ENCODE assay signal across 12 cellular contexts in genomic region chr6:139981066-139981624, GRCh38.
DNase-seq lines count a peak whose midpoint lies in the region; ATAC-seq, FAIRE-seq and TF ChIP-seq lines count a peak whose summit lies in the region.
"Had no signal": no experiment of that assay in that cellular context is flagged by ENCODE, and none has a peak within 500 bp of the region (broad histone marks: within the 10 kb centered on the region; RNA-seq: fewer than 3 reads in every experiment).

No MANE protein-coding gene starts in this region.

- no peaks in the 10 kb centered on the region for H3K27me3 Mint-ChIP-seq in neural progenitor cell (ENCODE audit: insufficient read depth, low read depth)

- no peak overlapping the region for H3K4me3 Mint-ChIP-seq in neural progenitor cell
- H3K4me3 Mint-ChIP-seq: activated T-cell treated with anti-CD3 and anti-CD28 coated beads, Interleukin-2, amount 50 U/mL, for 4 hours had no signal

- peak overlapping the region; percentile 95 for H3K27ac Mint-ChIP-seq in neural progenitor cell

- FAIRE-seq in A549 (lab: Jason Lieb, UNC), result no peak
- no peak for FAIRE-seq in bronchial epithelial cell (lab: Jason Lieb, UNC)

- TF ChIP-seq POLR2A in A549 (IDR thresholded peaks at IDR 0.05; ENCODE audit: low read length), result no peak

- 86% methylated on average over 1 of the region's 1 CpG for WGBS in A549 (ENCODE audit: missing lambda C conversion rate)

- H3K27me3 ChIP-seq in bronchial epithelial cell (ENCODE audit: control insufficient read depth, insufficient read depth, low read length) (no peaks in the 10 kb centered on the region), neural progenitor cell (no peaks in the 10 kb centered on the region)
- H3K27me3 ChIP-seq: upper lobe of left lung had no signal

- H3K4me3 ChIP-seq in A549 (no peak overlapping the region), bronchial epithelial cell (ENCODE audit: low read depth, low read length) (no peak overlapping the region), neural progenitor cell (no peak overlapping the region)
- H3K4me3 ChIP-seq: upper lobe of left lung had no signal

- no peak overlapping the region for H3K9ac ChIP-seq in neural progenitor cell

- H2AFZ ChIP-seq in neural progenitor cell (replicated peaks), result no peak overlapping the region

- H3K9me3 ChIP-seq in A549, result no peaks in the 10 kb centered on the region
- no peaks in the 10 kb centered on the region for H3K9me3 ChIP-seq in neural progenitor cell (ENCODE audit: low read depth)
- H3K9me3 ChIP-seq: upper lobe of left lung had no signal

- no peaks in the 10 kb centered on the region for H4K20me1 ChIP-seq in neural progenitor cell (ENCODE audit: low read depth)

- H3K4me2 ChIP-seq in A549 (peak overlapping the region; percentile 60), neural progenitor cell (peak overlapping the region; percentile 42)

- H3K36me3 ChIP-seq in bronchial epithelial cell (ENCODE audit: control insufficient read depth, insufficient read depth, low read length) (no peaks in the 10 kb centered on the region), neural progenitor cell (no peaks in the 10 kb centered on the region)
- H3K36me3 ChIP-seq: upper lobe of left lung had no signal

- CTCF ChIA-PET in A549 (lab: Yijun Ruan, JAX), result no interaction called here

- ATAC-seq in A549, result peak in 1 of 2 experiments; percentile 24; a peak in 1 of 6 replicates
- ATAC-seq: activated T-cell treated with anti-CD3 and anti-CD28 coated beads, Interleukin-2, amount 50 U/mL, for 4 hours had no signal

- H3K36me3 Mint-ChIP-seq in neural progenitor cell, result peaks cover 10% of the 10 kb centered on the region

- H3K4me1 ChIP-seq in A549 (peaks cover 63% of the 10 kb centered on the region), neural progenitor cell (peaks cover 46% of the 10 kb centered on the region)

- peaks cover 61% of the 10 kb centered on the region for H3K4me1 Mint-ChIP-seq in neural progenitor cell

- H3K79me2 ChIP-seq in neural progenitor cell (ENCODE audit: low read depth), result no peaks in the 10 kb centered on the region

- DNase-seq in A549 (ENCODE audit: low read depth in 1 of 2, low spot score in 1 of 2) (no peak), LHCN-M2 (ENCODE audit: low read depth) (peak; percentile 31), bronchial epithelial cell (ENCODE audit: low read depth) (peak; percentile 5), neural progenitor cell (ENCODE audit: low spot score) (no peak), hypothalamus (lab: John Stamatoyannopoulos, UW) (no peak), HT-29 (ENCODE audit: low spot score) (no peak), SIG-M5 (lab: John Stamatoyannopoulos, UW) (no peak), medulla oblongata (ENCODE audit: extremely low spot score) (no peak)
- DNase-seq: activated T-cell treated with anti-CD3 and anti-CD28 coated beads, Interleukin-2, amount 50 U/mL, for 4 hours; aorta; Kasumi-1 had no signal

- no peak for TF ChIP-seq EP300 in A549 (IDR thresholded peaks at IDR 0.05)

- peaks cover 19% of the 10 kb centered on the region for H3F3A ChIP-seq in neural progenitor cell (ENCODE audit: low read depth)

- no peak for TF ChIP-seq RAD21 in A549 (conservative IDR thresholded peaks at IDR 0.05 in 1 of 2, IDR thresholded peaks at IDR 0.05 in 1 of 2)

- POLR2A ChIA-PET in A549 (lab: Yijun Ruan, JAX), result interaction anchor here (1.3 kb wide), 1 partner anchor 607 kb away, joined by 5 read pairs; the partner anchor contains the start of gene CITED2

- peaks cover 10% of the 10 kb centered on the region for H3K9me3 Mint-ChIP-seq in neural progenitor cell
- H3K9me3 Mint-ChIP-seq: activated T-cell treated with anti-CD3 and anti-CD28 coated beads, Interleukin-2, amount 50 U/mL, for 4 hours had no signal

- H3K27ac ChIP-seq in A549, result peak overlapping the region; percentile 63 to 64
- peak overlapping the region; percentile 65 for H3K27ac ChIP-seq in neural progenitor cell

- no peak for TF ChIP-seq CTCF in A549 (IDR thresholded peaks at IDR 0.05)
- TF ChIP-seq CTCF in bronchial epithelial cell (IDR thresholded peaks at IDR 0.05; ENCODE audit: insufficient read depth, low read length, severe bottlenecking), result no peak
- TF ChIP-seq CTCF in neural progenitor cell (IDR thresholded peaks at IDR 0.05), result no peak

TF ChIP-seq in A549, 52 proteins besides CTCF, POLR2A, EP300 and RAD21:
- TF ChIP-seq, protein P1, sequence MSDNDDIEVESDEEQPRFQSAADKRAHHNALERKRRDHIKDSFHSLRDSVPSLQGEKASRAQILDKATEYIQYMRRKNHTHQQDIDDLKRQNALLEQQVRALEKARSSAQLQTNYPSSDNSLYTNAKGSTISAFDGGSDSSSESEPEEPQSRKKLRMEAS (IDR thresholded peaks at IDR 0.05), result 0 out of 2 replicates have a peak, but pooled peaks have one; percentile 3
- no peak for TF ChIP-seq CBX2 (IDR thresholded peaks at IDR 0.05; ENCODE audit: borderline replicate concordance, low read depth)

Comparison
In these comparisons a context has a peak if more than half of its experiments do, and no peak if none do; other contexts are left out.
1. DNase-seq: peak in LHCN-M2 (single experiment) and bronchial epithelial cell (single experiment); none in A549 (0 of 2), neural progenitor cell (single experiment), hypothalamus (0 of 51), HT-29 (single experiment), SIG-M5 (single experiment) and medulla oblongata (single experiment).